ENCODE assay signal across 16 cellular contexts in genomic region chrX:39890807-39891206, GRCh38.
DNase-seq lines count a peak whose midpoint lies in the region; ATAC-seq and TF ChIP-seq lines count a peak whose summit lies in the region.
"Had no signal": no experiment of that assay in that cellular context is flagged by ENCODE, and none has a peak within 500 bp of the region (broad histone marks: within the 10 kb centered on the region; RNA-seq: fewer than 3 reads in every experiment).

No MANE protein-coding gene starts in this region.

- DNase-seq in Right ventricle myocardium inferior (ENCODE audit: missing footprints) (no peak), cardiac septum (ENCODE audit: low spot score) (no peak), Right ventricle myocardium superior (peak; percentile 51), left ventricle myocardium superior (peak; percentile 45), lower lobe of right lung (no peak), GM13976 (ENCODE audit: low spot score) (no peak), ovary (no peak), OCI-M2 (lab: John Stamatoyannopoulos, UW; ENCODE audit: unreplicated experiment) (no peak)
- DNase-seq: ACHN; CD4-positive, CD25-positive, alpha-beta regulatory T cell; H9; IMR-90 had no signal

- no peak overlapping the region for H3K27ac ChIP-seq in lower lobe of right lung
- no peak overlapping the region for H3K27ac ChIP-seq in ovary
- H3K27ac ChIP-seq: 22Rv1 had no signal

- in situ Hi-C loops in GM13976 (cut with MboI; ENCODE audit: low sequenced_read_pairs, unreplicated experiment) = no loop called here

- peaks cover 19% of the 10 kb centered on the region for H3K4me1 ChIP-seq in lower lobe of right lung
- no peaks in the 10 kb centered on the region for H3K4me1 ChIP-seq in ovary (ENCODE audit: insufficient read depth)

- intact Hi-C loops in Right ventricle myocardium inferior (cut with DNase I) (loop anchor here (10.0 kb wide), 1 partner anchor 156 kb away; no protein-coding TSS in a partner anchor), cardiac septum (cut with DNase I) (no loop called here), Right ventricle myocardium superior (cut with DNase I) (no loop called here), left ventricle myocardium superior (cut with micrococcal nuclease) (no loop called here), lower lobe of right lung (cut with DNase I) (no loop called here), ovary (cut with DNase I) (no loop called here)

- no peak for TF ChIP-seq EP300 in ovary (IDR thresholded peaks at IDR 0.05)

- no peak overlapping the region for H3K4me3 ChIP-seq in lower lobe of right lung
- no peak overlapping the region for H3K4me3 ChIP-seq in ovary
- H3K4me3 ChIP-seq: BLaER1 treated with 17β-estradiol and CSF1 and Interleukin-3, amounts not matched to agents 10 nM and 100 nM; GM12878; GM23338 had no signal

- TF ChIP-seq CTCF in lower lobe of right lung (IDR thresholded peaks at IDR 0.05) (no peak), GM13976 (IDR thresholded peaks at IDR 0.05; ENCODE audit: borderline replicate concordance, control extremely low read depth, extremely low read depth, insufficient read depth, missing control alignments) (no peak), ovary (IDR thresholded peaks at IDR 0.05) (no peak)

- WGBS in ovary, 3 donors = 71 to 78% (median 72%) methylated on average over 8 of the region's 8 CpGs

- H3K27me3 ChIP-seq in lower lobe of right lung (ENCODE audit: low read depth) (no peaks in the 10 kb centered on the region), ovary (no peaks in the 10 kb centered on the region)
- H3K27me3 ChIP-seq: BLaER1 treated with 17β-estradiol and CSF1 and Interleukin-3, amounts not matched to agents 10 nM and 100 nM had no signal

- H3K9me3 ChIP-seq in lower lobe of right lung = no peaks in the 10 kb centered on the region
- H3K9me3 ChIP-seq in ovary = no peaks in the 10 kb centered on the region
- H3K9me3 ChIP-seq: BLaER1 treated with 17β-estradiol and CSF1 and Interleukin-3, amounts not matched to agents 10 nM and 100 nM had no signal

- H3K36me3 ChIP-seq in lower lobe of right lung = no peaks in the 10 kb centered on the region
- H3K36me3 ChIP-seq in ovary = no peaks in the 10 kb centered on the region
- H3K36me3 ChIP-seq: BLaER1 treated with 17β-estradiol and CSF1 and Interleukin-3, amounts not matched to agents 10 nM and 100 nM had no signal

- ATAC-seq in Right ventricle myocardium inferior (peak; percentile 89), Right ventricle myocardium superior (ENCODE audit: poor library complexity) (peak; percentile 89), left ventricle myocardium superior (peak; percentile 91), lower lobe of right lung (no peak)
- ATAC-seq: GM12878, GM23338 had no signal

- no peak for TF ChIP-seq POLR2A in ovary (IDR thresholded peaks at IDR 0.05)

Comparison
In these comparisons a context has a peak if more than half of its experiments do, and no peak if none do; other contexts are left out.
1. DNase-seq: peak in Right ventricle myocardium superior (single experiment) and left ventricle myocardium superior (single experiment); none in Right ventricle myocardium inferior (single experiment), cardiac septum (single experiment), lower lobe of right lung (single experiment), GM13976 (single experiment), ovary (0 of 5) and OCI-M2 (single experiment).
2. ATAC-seq: peak in Right ventricle myocardium inferior (single experiment), Right ventricle myocardium superior (single experiment) and left ventricle myocardium superior (single experiment); none in lower lobe of right lung (0 of 2).